Comparison of ENCODE assay signal across 8 cellular contexts in genomic region chr10:88810196-88810961, GRCh38. TPM values are rescaled to one million over a fixed set of nuclear protein-coding genes. Genes with fewer than 3 reads are reported as not detected.
DNase-seq lines count a peak whose midpoint lies in the region; ATAC-seq and FAIRE-seq lines count a peak whose summit lies in the region.

No MANE protein-coding gene starts in this region.

- no peak for ATAC-seq in GM19023 (IDR thresholded peaks at IDR 0.05; ENCODE audit: unreplicated experiment)

- DNase-seq in GDM1 (lab: John Stamatoyannopoulos, UW), result peak; percentile 20
- peak; percentile 79 for DNase-seq in M059J (ENCODE audit: low read depth)
- DNase-seq in SKM-1 (lab: John Stamatoyannopoulos, UW; ENCODE audit: unreplicated experiment), result peak; percentile 9
- peak; percentile 71 for DNase-seq in dedifferentiated amniotic fluid mesenchymal stem cell (ENCODE audit: extremely low spot score)
- peak; percentile 55 to 68 for DNase-seq in lung microvascular endothelial cell (ENCODE audit: low read depth in 2 of 2)
- no peak for DNase-seq in ecto neural progenitor cell (ENCODE audit: low spot score)

- peak; percentile 88 for FAIRE-seq in A204.1 (lab: Jason Lieb, UNC)

RNA-seq across cellular contexts. Expression of gene LIPM, which starts 7.8 kb away (rescaled TPM):
- total RNA-seq in M059J (2014; rRNA removed; shearing (Covaris generic)), result not detected in 2 replicates
- total RNA-seq in lung microvascular endothelial cell, result not detected in 2 replicates

RNA-seq across cellular contexts. Expression of gene ANKRD22, which starts 41.3 kb away (rescaled TPM):
- not detected in 2 replicates for total RNA-seq in M059J (2014; rRNA removed; shearing (Covaris generic))
- not detected in 2 replicates for total RNA-seq in lung microvascular endothelial cell

RNA-seq across cellular contexts. Expression of gene LIPN, which starts 50.6 kb away (rescaled TPM):
- not detected in 2 replicates for total RNA-seq in M059J (2014; rRNA removed; shearing (Covaris generic))
- not detected in 2 replicates for total RNA-seq in lung microvascular endothelial cell
